ENCODE assay signal across 12 cellular contexts in the genomic region with DNA sequence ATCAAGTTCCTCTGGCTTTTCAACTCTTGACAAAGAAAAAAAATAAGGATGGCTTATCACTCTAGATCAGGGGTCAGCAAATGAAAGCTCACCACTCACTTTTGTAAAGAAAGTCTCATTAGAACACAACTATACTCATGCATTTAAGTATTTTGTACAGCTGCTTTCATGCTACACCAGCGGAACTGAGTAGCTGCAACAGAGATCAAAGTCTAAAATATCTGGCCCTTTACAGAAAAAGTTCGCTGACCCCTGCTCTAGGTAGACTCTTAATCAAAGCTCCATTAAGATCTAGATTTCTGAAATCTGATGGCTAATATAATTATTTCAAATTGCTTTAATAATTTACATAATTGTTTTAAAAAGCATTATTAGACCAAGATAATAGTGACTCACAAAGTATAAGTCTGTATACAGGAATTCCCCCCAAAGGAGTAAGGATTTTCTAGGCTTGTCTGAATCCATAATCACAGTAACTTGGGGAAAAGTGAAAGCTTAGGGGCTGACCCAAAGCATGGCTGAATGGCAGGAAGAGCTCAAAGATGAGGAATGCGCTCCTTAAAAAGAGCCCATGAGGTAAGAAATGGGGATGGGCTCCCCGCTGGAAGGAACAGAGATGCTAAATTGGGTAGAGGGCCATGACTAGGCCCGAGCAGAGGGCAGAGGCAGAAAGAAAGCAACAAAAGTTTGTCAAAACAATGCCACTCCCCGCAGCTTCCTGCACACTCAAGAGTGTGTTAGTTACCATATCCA.
DNase-seq lines count a peak whose midpoint lies in the region; ATAC-seq, FAIRE-seq and TF ChIP-seq lines count a peak whose summit lies in the region.
"Had no signal": no experiment of that assay in that cellular context is flagged by ENCODE, and none has a peak within 500 bp of the region (broad histone marks: within the 10 kb centered on the region; RNA-seq: fewer than 3 reads in every experiment).

No MANE protein-coding gene starts in this region.

- peaks cover 25% of the 10 kb centered on the region for H3K79me2 ChIP-seq in MM.1S (ENCODE audit: low read length)

- POLR2A ChIA-PET in activated CD4-positive, alpha-beta memory T cell treated with anti-CD3 and anti-CD28 coated beads, Interleukin-2, amount 10 ng/mL, durations not matched to agents 7 days and 5 days (lab: Charles Lee): interaction anchor here (1.0 to 6.0 kb wide), 16 partner anchors 9 to 141 kb away, joined by 3 to 58 read pairs (median 4); no protein-coding TSS in a partner anchor

- peak overlapping the region; percentile 59 to 82 (median 70) for H3K4me2 ChIP-seq in BLaER1 treated with 17β-estradiol and CSF1 and Interleukin-3, amounts not matched to agents 10 nM and 100 nM
- H3K4me2 ChIP-seq in MM.1S (ENCODE audit: low read depth, low read length): no peak overlapping the region

- no peaks in the 10 kb centered on the region for H3K27me3 Mint-ChIP-seq in activated CD4-positive, alpha-beta memory T cell treated with anti-CD3 and anti-CD28 coated beads, Interleukin-2, amount 10 ng/mL, durations not matched to agents 7 days and 5 days

- WGBS in right lobe of liver (ENCODE audit: insufficient coverage, low coverage, low lambda C conversion rate, missing lambda C conversion rate): 56% methylated on average over 6 of the region's 6 CpGs
- WGBS in aorta, 2 donors: 75 to 87% methylated on average over 6 of the region's 6 CpGs

- peaks cover 70 to 86% (median 82%) of the 10 kb centered on the region in 10 experiments for H3K4me1 ChIP-seq in BLaER1 treated with 17β-estradiol and CSF1 and Interleukin-3, amounts not matched to agents 10 nM and 100 nM
- no peaks in the 10 kb centered on the region for H3K4me1 ChIP-seq in right lobe of liver
- H3K4me1 ChIP-seq in MM.1S (ENCODE audit: low read length): peaks cover 49% of the 10 kb centered on the region
- no peaks in the 10 kb centered on the region for H3K4me1 ChIP-seq in aorta (ENCODE audit: control insufficient read depth in 1 of 2, insufficient read depth in 2 of 2, low read length in 2 of 2)
- H3K4me1 ChIP-seq: stomach had no signal

- H3K27ac ChIP-seq in BLaER1 treated with 17β-estradiol and CSF1 and Interleukin-3, amounts not matched to agents 10 nM and 100 nM: peak overlapping the region; percentile 40 to 86 (median 82); a peak in 21 of 22 replicates
- H3K27ac ChIP-seq in right lobe of liver: no peak overlapping the region
- no peak overlapping the region for H3K27ac ChIP-seq in MM.1S (ENCODE audit: low read length)
- H3K27ac ChIP-seq in aorta (ENCODE audit: low read depth in 1 of 2, low read length in 2 of 2): no peak overlapping the region

- H3F3A ChIP-seq in MM.1S (ENCODE audit: insufficient read depth, low read length): peaks cover 23% of the 10 kb centered on the region; the same call in 1 of the 2 replicates

- H2AFZ ChIP-seq in MM.1S (ENCODE audit: low read length): no peak overlapping the region

- peak overlapping the region; percentile 60 for H3K4me3 Mint-ChIP-seq in activated CD4-positive, alpha-beta memory T cell treated with anti-CD3 and anti-CD28 coated beads, Interleukin-2, amount 10 ng/mL, durations not matched to agents 7 days and 5 days

- no peak for TF ChIP-seq CTCF in right lobe of liver (IDR thresholded peaks at IDR 0.05)
- TF ChIP-seq CTCF in MM.1S (IDR thresholded peaks at IDR 0.05; ENCODE audit: low read length): no peak

- H3K27me3 ChIP-seq in BLaER1 treated with 17β-estradiol and CSF1 and Interleukin-3, amounts not matched to agents 10 nM and 100 nM: no peaks in the 10 kb centered on the region
- H3K27me3 ChIP-seq in right lobe of liver (no peaks in the 10 kb centered on the region), MM.1S (replicated peaks; ENCODE audit: insufficient read depth, low read length) (no peaks in the 10 kb centered on the region), aorta (ENCODE audit: control insufficient read depth in 1 of 2, insufficient read depth in 2 of 2, low read length in 1 of 2) (no peaks in the 10 kb centered on the region)
- H3K27me3 ChIP-seq: stomach had no signal

- no peaks in the 10 kb centered on the region for H3K9me2 ChIP-seq in MM.1S (replicated peaks; ENCODE audit: insufficient read depth, low read length)

- peaks cover 68% of the 10 kb centered on the region for H3K36me3 Mint-ChIP-seq in activated CD4-positive, alpha-beta memory T cell treated with anti-CD3 and anti-CD28 coated beads, Interleukin-2, amount 10 ng/mL, durations not matched to agents 7 days and 5 days (ENCODE audit: low read depth)

- no peak for TF ChIP-seq POLR2A in right lobe of liver (IDR thresholded peaks at IDR 0.05)

- H3K27ac Mint-ChIP-seq in activated CD4-positive, alpha-beta memory T cell treated with anti-CD3 and anti-CD28 coated beads, Interleukin-2, amount 10 ng/mL, durations not matched to agents 7 days and 5 days: peak overlapping the region; percentile 99

- CTCF ChIA-PET in activated CD4-positive, alpha-beta memory T cell treated with anti-CD3 and anti-CD28 coated beads, Interleukin-2, amount 10 ng/mL, durations not matched to agents 7 days and 5 days (lab: Charles Lee): interaction anchor here (1.1 to 3.7 kb wide), 6 partner anchors 19 to 141 kb away, joined by 3 to 13 read pairs (median 3); no protein-coding TSS in a partner anchor

- peak overlapping the region; percentile 33 to 77 (median 70); a peak in 20 of 22 replicates for H3K9ac ChIP-seq in BLaER1 treated with 17β-estradiol and CSF1 and Interleukin-3, amounts not matched to agents 10 nM and 100 nM
- no peak overlapping the region for H3K9ac ChIP-seq in MM.1S (ENCODE audit: low read length)

- intact Hi-C loops in right lobe of liver (cut with DNase I) (loop anchor here in 1 of 2 donors (10.0 kb wide), 1 partner anchor 138 kb away; a partner anchor contains a TSS), aorta (cut with DNase I) (loop anchor here in 1 of 2 donors (10.0 kb wide), 1 partner anchor 138 kb away; a partner anchor contains a TSS)

- peaks cover 0 to 13% (median 0%) of the 10 kb centered on the region in 11 experiments; a peak in 4 of 22 replicates for H4K20me1 ChIP-seq in BLaER1 treated with 17β-estradiol and CSF1 and Interleukin-3, amounts not matched to agents 10 nM and 100 nM
- H4K20me1 ChIP-seq in MM.1S (ENCODE audit: insufficient read depth, low read length): no peaks in the 10 kb centered on the region

- peaks cover 11 to 17% (median 12%) of the 10 kb centered on the region in 11 experiments; a peak in 20 of 22 replicates for H3K9me3 ChIP-seq in BLaER1 treated with 17β-estradiol and CSF1 and Interleukin-3, amounts not matched to agents 10 nM and 100 nM (replicated peaks in 1 of 11)
- H3K9me3 ChIP-seq in right lobe of liver (no peaks in the 10 kb centered on the region), MM.1S (replicated peaks; ENCODE audit: insufficient read depth, low read length) (no peaks in the 10 kb centered on the region), aorta (ENCODE audit: control insufficient read depth, low read length) (no peaks in the 10 kb centered on the region)

- DNase-seq in GM19239 (ENCODE audit: insufficient read length, low spot score) (no peak), right lobe of liver (no peak), MM.1S (no peak), aorta (no peak), dermis blood vessel endothelial cell (no peak)
- DNase-seq in activated CD4-positive, alpha-beta memory T cell treated with anti-CD3 and anti-CD28 coated beads, Interleukin-2, amount 10 ng/mL, durations not matched to agents 7 days and 5 days: no peak
- DNase-seq: hippocampal formation, mesenchymal stem cell, PC-3, stomach had no signal

- peaks cover under 1 to 37% (median 19%) of the 10 kb centered on the region in 11 experiments; a peak in 14 of 22 replicates for H3K36me3 ChIP-seq in BLaER1 treated with 17β-estradiol and CSF1 and Interleukin-3, amounts not matched to agents 10 nM and 100 nM
- H3K36me3 ChIP-seq in right lobe of liver (no peaks in the 10 kb centered on the region), MM.1S (replicated peaks; ENCODE audit: insufficient read depth, low read length) (no peaks in the 10 kb centered on the region), aorta (ENCODE audit: control insufficient read depth in 1 of 2, insufficient read depth in 2 of 2, low read length in 1 of 2) (no peaks in the 10 kb centered on the region)
- H3K36me3 ChIP-seq: stomach had no signal

- H3K4me1 Mint-ChIP-seq in activated CD4-positive, alpha-beta memory T cell treated with anti-CD3 and anti-CD28 coated beads, Interleukin-2, amount 10 ng/mL, durations not matched to agents 7 days and 5 days: peaks cover 95% of the 10 kb centered on the region

- peak; percentile 48 for FAIRE-seq in GM19239 (lab: Jason Lieb, UNC)

- H3K4me3 ChIP-seq in BLaER1 treated with 17β-estradiol and CSF1 and Interleukin-3, amounts not matched to agents 10 nM and 100 nM: peak overlapping the region in 2 of 10 experiments; percentile 4; a peak in 3 of 20 replicates
- H3K4me3 ChIP-seq in right lobe of liver (no peak overlapping the region), MM.1S (ENCODE audit: low read length) (no peak overlapping the region), aorta (ENCODE audit: low read length in 2 of 2) (no peak overlapping the region)
- H3K4me3 ChIP-seq: stomach had no signal

- ATAC-seq in right lobe of liver (peak; percentile 69 to 78 (median 76)), GM18519 (IDR thresholded peaks at IDR 0.05; ENCODE audit: low FRiP score, unreplicated experiment) (no peak), aorta (ENCODE audit: low FRiP score) (no peak)
- ATAC-seq: PC-3 had no signal

- no peaks in the 10 kb centered on the region for H3K9me3 Mint-ChIP-seq in activated CD4-positive, alpha-beta memory T cell treated with anti-CD3 and anti-CD28 coated beads, Interleukin-2, amount 10 ng/mL, durations not matched to agents 7 days and 5 days

Comparison
In these comparisons a context has a peak if more than half of its experiments do, and no peak if none do; other contexts are left out.
1. H3K27ac ChIP-seq: peak in BLaER1 treated with 17β-estradiol and CSF1 and Interleukin-3, amounts not matched to agents 10 nM and 100 nM (11 of 11); none in right lobe of liver (0 of 3), MM.1S (single experiment) and aorta (0 of 2).
2. ATAC-seq: peak in right lobe of liver (4 of 4); none in GM18519 (single experiment) and aorta (single experiment).